In the genomic region with DNA sequence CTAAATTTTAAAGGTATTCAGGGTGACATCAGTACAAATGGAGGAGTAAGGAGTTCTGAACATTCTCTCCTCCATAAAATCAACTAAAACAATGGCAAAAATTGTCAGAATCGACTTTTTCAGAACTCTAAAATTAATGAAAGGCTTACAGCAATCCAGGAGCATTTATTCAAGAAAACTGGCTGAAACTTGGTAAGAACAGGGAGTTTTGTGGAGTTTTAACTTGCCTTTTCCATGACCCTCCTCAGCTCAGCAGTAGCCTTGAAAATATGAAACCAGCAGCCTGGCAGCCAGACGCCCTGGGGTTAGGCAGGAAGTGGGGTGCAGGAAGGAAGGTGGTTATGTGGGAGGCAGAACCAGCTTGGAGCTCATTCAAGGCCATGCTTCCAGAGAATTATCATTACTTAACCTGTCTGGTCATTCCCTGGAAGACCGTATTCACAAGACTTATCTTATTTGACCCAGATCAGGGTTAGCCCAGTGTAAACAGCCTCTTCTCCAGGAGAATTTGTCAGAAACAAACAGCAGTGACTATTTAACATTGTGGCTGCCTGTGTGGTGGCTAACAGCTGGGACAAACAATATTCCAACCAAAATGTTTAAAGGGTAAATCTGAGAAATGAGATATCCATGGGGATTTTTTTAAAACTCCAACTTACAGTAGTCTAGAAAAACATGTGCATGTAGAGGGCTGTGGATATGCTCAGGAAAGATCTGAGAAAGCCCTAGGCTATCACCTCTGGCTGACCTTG, we compare ENCODE assay signal across 14 cellular contexts.
DNase-seq lines count a peak whose midpoint lies in the region; ATAC-seq and TF ChIP-seq lines count a peak whose summit lies in the region.
"Had no signal": no experiment of that assay in that cellular context is flagged by ENCODE, and none has a peak within 500 bp of the region (broad histone marks: within the 10 kb centered on the region; RNA-seq: fewer than 3 reads in every experiment).

No MANE protein-coding gene starts in this region.

- no peak overlapping the region for H3K4me3 ChIP-seq in Jurkat, Clone E6-1 (ENCODE audit: low read length)
- no peak overlapping the region for H3K4me3 ChIP-seq in osteoblast (ENCODE audit: insufficient read depth, low read length)

- H3K36me3 ChIP-seq in osteoblast (ENCODE audit: insufficient read depth, low read length): no peaks in the 10 kb centered on the region

- H3K9me3 ChIP-seq in osteoblast (ENCODE audit: low read depth, low read length): peaks cover 4% of the 10 kb centered on the region

- H3K79me2 ChIP-seq in osteoblast (ENCODE audit: insufficient read depth, low read length): no peaks in the 10 kb centered on the region

- peaks cover 2% of the 10 kb centered on the region for H3K27me3 ChIP-seq in osteoblast (ENCODE audit: insufficient read depth, low read length)

- no peak for ATAC-seq in GM21737 (IDR thresholded peaks at IDR 0.05; ENCODE audit: unreplicated experiment)
- ATAC-seq: Right ventricle myocardium inferior had no signal

- H4K20me1 ChIP-seq in osteoblast (ENCODE audit: insufficient read depth, low read length): no peaks in the 10 kb centered on the region

- TF ChIP-seq CTCF in osteoblast (IDR thresholded peaks at IDR 0.05; ENCODE audit: extremely low read depth, low read depth, low read length): no peak

- peak; percentile 15 for DNase-seq in SKM-1 (lab: John Stamatoyannopoulos, UW; ENCODE audit: unreplicated experiment)
- no peak for DNase-seq in SKM-1 treated with dmso at 0.1 percent for 144 hours (lab: John Stamatoyannopoulos, UW; ENCODE audit: unreplicated experiment)
- peak; percentile 37 for DNase-seq in Jurkat, Clone E6-1 (ENCODE audit: low read depth, low spot score)
- DNase-seq in RPMI7951 (ENCODE audit: low read depth): peak; percentile 56
- DNase-seq in osteoblast (ENCODE audit: insufficient read length, low spot score, missing footprints): no peak
- no peak for DNase-seq in DMS53 treated with DMSO at 0.1 percent for 48 hours (lab: John Stamatoyannopoulos, UW; ENCODE audit: unreplicated experiment)
- DNase-seq in Ammon's horn (ENCODE audit: low spot score): no peak
- DNase-seq: C1 segment of cervical spinal cord, NCI-H1048, NCI-H1436 treated with DMSO at 0.1 percent for 48 hours, NCI-H510A had no signal

- peak overlapping the region; percentile 21 for H3K4me2 ChIP-seq in osteoblast (ENCODE audit: insufficient read depth, low read length)

- H2AFZ ChIP-seq in osteoblast (ENCODE audit: low read length): peak overlapping the region; percentile 26

- H3K4me1 ChIP-seq in osteoblast (ENCODE audit: insufficient read depth, low read length): peaks cover 27% of the 10 kb centered on the region

- H3K27ac ChIP-seq in osteoblast (ENCODE audit: low read depth, low read length): no peak overlapping the region
- H3K27ac ChIP-seq: 22Rv1 had no signal

Comparison
In these comparisons a context has a peak if more than half of its experiments do, and no peak if none do; other contexts are left out.
1. DNase-seq: peak in SKM-1 (single experiment), Jurkat, Clone E6-1 (single experiment) and RPMI7951 (single experiment); none in SKM-1 treated with dmso at 0.1 percent for 144 hours (single experiment), osteoblast (single experiment), DMS53 treated with DMSO at 0.1 percent for 48 hours (single experiment) and Ammon's horn (single experiment).